Comparison of ENCODE assay signal across 14 cellular contexts in the genomic region with DNA sequence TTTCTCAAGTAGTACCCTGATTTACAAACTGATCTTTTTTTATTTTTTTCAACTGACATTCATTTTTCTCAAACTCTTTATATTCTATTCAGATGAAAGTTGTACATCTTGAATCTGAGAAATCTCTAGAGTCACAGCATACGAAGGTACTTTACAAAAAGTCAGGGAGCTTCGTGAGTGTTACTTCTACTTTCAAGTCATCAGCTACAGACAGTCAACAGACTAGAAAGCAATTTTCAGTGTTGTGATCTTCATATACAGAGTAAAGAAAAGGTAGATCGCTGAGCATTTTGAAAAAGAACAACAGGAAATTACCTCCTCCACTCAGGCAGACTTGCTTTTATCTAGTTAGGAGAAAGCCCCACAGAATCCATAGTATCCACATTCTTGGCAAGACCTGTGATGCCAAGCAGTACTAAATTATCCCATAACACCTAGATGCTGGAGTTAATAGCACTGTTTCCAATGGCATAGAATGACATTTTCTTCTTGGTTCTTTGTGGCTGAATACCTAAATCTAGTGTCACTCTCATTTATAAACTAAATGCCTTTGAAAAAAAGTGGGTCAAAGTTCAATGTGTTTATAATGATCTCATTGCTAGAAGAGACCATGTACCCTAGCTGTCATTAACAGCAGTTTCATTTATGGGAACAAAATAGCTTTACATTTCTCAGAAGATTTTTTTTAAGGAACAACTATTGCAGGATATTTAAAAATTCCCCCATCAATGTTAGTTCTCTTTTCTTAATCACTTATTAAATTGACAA. TPM values are rescaled to one million over a fixed set of nuclear protein-coding genes. Genes with fewer than 3 reads are reported as not detected.
DNase-seq lines count a peak whose midpoint lies in the region; ATAC-seq, FAIRE-seq and TF ChIP-seq lines count a peak whose summit lies in the region.
"Had no signal": no experiment of that assay in that cellular context is flagged by ENCODE, and none has a peak within 500 bp of the region (broad histone marks: within the 10 kb centered on the region; RNA-seq: fewer than 3 reads in every experiment).

No MANE protein-coding gene starts in this region.

- H3K27ac ChIP-seq in thyroid gland (no peak overlapping the region), HepG2 (ENCODE audit: extremely low read length, insufficient read depth, low read length) (no peak overlapping the region)
- H3K27ac ChIP-seq: stomach had no signal

- ATAC-seq in GM18511 (IDR thresholded peaks at IDR 0.05; ENCODE audit: unreplicated experiment) = peak; percentile 78
- peak; percentile 88 for ATAC-seq in GM19324 (IDR thresholded peaks at IDR 0.05; ENCODE audit: low FRiP score, unreplicated experiment)
- peak; percentile 73 for ATAC-seq in HG02938 (IDR thresholded peaks at IDR 0.05; ENCODE audit: unreplicated experiment)
- ATAC-seq in activated naive CD4-positive, alpha-beta T cell treated with anti-CD3 and anti-CD28 coated beads, Interleukin-2, amount 50 U/mL, for 72 hours = peak; percentile 67 to 93
- no peak for ATAC-seq in effector memory CD8-positive, alpha-beta T cell (replicated peaks)
- ATAC-seq in Right ventricle myocardium inferior = no peak
- no peak for ATAC-seq in HepG2

- no peak overlapping the region for H3K4me2 ChIP-seq in HepG2 (ENCODE audit: low read depth, low read length)

- H3K4me1 Mint-ChIP-seq in effector memory CD8-positive, alpha-beta T cell (ENCODE audit: low read depth in 2 of 2) = peaks cover 3 to 9% of the 10 kb centered on the region in 2 donors

- CTCF ChIA-PET in HepG2 (lab: Yijun Ruan, JAX; ENCODE audit: low intra/inter-chr PET ratio, low total read pairs) = no interaction called here

- peaks cover 11 to 25% of the 10 kb centered on the region in 2 donors for H3K27me3 Mint-ChIP-seq in effector memory CD8-positive, alpha-beta T cell

- TF ChIP-seq CTCF in thyroid gland (IDR thresholded peaks at IDR 0.05) (no peak), HepG2 (CRISPR knock-in tag; IDR thresholded peaks at IDR 0.05) (no peak)

- H3K9me3 Mint-ChIP-seq in activated naive CD4-positive, alpha-beta T cell treated with anti-CD3 and anti-CD28 coated beads, Interleukin-2, amount 50 U/mL, for 72 hours = no peaks in the 10 kb centered on the region
- no peaks in the 10 kb centered on the region for H3K9me3 Mint-ChIP-seq in effector memory CD8-positive, alpha-beta T cell
- H3K9me3 Mint-ChIP-seq: IgD-negative memory B cell had no signal

- no peaks in the 10 kb centered on the region for H4K20me1 ChIP-seq in HepG2 (ENCODE audit: insufficient read depth, low read length)

- no peaks in the 10 kb centered on the region for H3K27me3 ChIP-seq in thyroid gland
- H3K27me3 ChIP-seq in HepG2 (ENCODE audit: control insufficient read depth in 1 of 2, insufficient read depth in 2 of 2, low read length in 2 of 2) = no peaks in the 10 kb centered on the region

- TF ChIP-seq POLR2A in thyroid gland (IDR thresholded peaks at IDR 0.05) = no peak
- TF ChIP-seq POLR2A in HepG2 (IDR thresholded peaks at IDR 0.05; ENCODE audit: insufficient read depth in 1 of 2, low read depth in 2 of 2, low read length in 2 of 2) = no peak

- H3K9me3 ChIP-seq in thyroid gland = no peaks in the 10 kb centered on the region
- H3K9me3 ChIP-seq in HepG2 (ENCODE audit: low read length) = no peaks in the 10 kb centered on the region
- H3K9me3 ChIP-seq: stomach had no signal

- H3K27ac Mint-ChIP-seq in activated naive CD4-positive, alpha-beta T cell treated with anti-CD3 and anti-CD28 coated beads, Interleukin-2, amount 50 U/mL, for 72 hours = peak overlapping the region; percentile 6 to 62
- H3K27ac Mint-ChIP-seq in effector memory CD8-positive, alpha-beta T cell = no peak overlapping the region

- intact Hi-C loops in Right ventricle myocardium inferior (cut with DNase I) (no loop called here), thyroid gland (cut with DNase I) (no loop called here), HepG2 (cut with micrococcal nuclease; ENCODE audit: unreplicated experiment) (no loop called here)

- no TSS peak for BruUV-seq in HepG2 (replicated peaks; lab: Mats Ljungman, UMichigan)

- no peak overlapping the region for H2AFZ ChIP-seq in HepG2 (ENCODE audit: low read length)

- no peak overlapping the region for H3K4me3 Mint-ChIP-seq in effector memory CD8-positive, alpha-beta T cell
- H3K4me3 Mint-ChIP-seq: IgD-negative memory B cell had no signal

- WGBS in thyroid gland, 2 donors = 43 to 55% methylated on average over 3 of the region's 3 CpGs
- under 1% methylated on average over 3 of the region's 3 CpGs for WGBS in HepG2 (ENCODE audit: low lambda C conversion rate)

- no peaks in the 10 kb centered on the region for H3K36me3 Mint-ChIP-seq in activated naive CD4-positive, alpha-beta T cell treated with anti-CD3 and anti-CD28 coated beads, Interleukin-2, amount 50 U/mL, for 72 hours
- no peaks in the 10 kb centered on the region for H3K36me3 Mint-ChIP-seq in effector memory CD8-positive, alpha-beta T cell (ENCODE audit: insufficient read depth)
- H3K36me3 Mint-ChIP-seq: IgD-negative memory B cell had no signal

- H3K79me2 ChIP-seq in HepG2 (ENCODE audit: insufficient read depth, low read length) = no peaks in the 10 kb centered on the region

- POLR2A ChIA-PET in HepG2 (lab: Yijun Ruan, JAX) = no interaction called here

- TF ChIP-seq RAD21 in HepG2 (CRISPR knock-in tag; IDR thresholded peaks at IDR 0.05) = no peak

- FAIRE-seq in HepG2 (lab: Jason Lieb, UNC) = no peak

- no peak for DNase-seq in activated naive CD4-positive, alpha-beta T cell treated with anti-CD3 and anti-CD28 coated beads, Interleukin-2, amount 50 U/mL, for 72 hours (ENCODE audit: low spot score in 2 of 2)
- no peak for DNase-seq in effector memory CD8-positive, alpha-beta T cell
- DNase-seq in Right ventricle myocardium inferior (ENCODE audit: missing footprints) = no peak
- no peak for DNase-seq in thyroid gland
- DNase-seq in HepG2 (ENCODE audit: low spot score) = no peak
- DNase-seq: caudate nucleus; NCI-H1694 treated with DMSO at 0.1 percent for 48 hours; posterior cingulate gyrus; stimulated activated CD4-positive, alpha-beta T cell treated with anti-CD3 and anti-CD28 coated beads, Interleukin-1b, Interleukin-23, amount 100 ng/mL, for 48 hours; stomach had no signal

- no peaks in the 10 kb centered on the region for H3K36me3 ChIP-seq in thyroid gland
- no peaks in the 10 kb centered on the region for H3K36me3 ChIP-seq in HepG2 (replicated peaks in 1 of 2; ENCODE audit: control insufficient read depth in 1 of 2, insufficient read depth in 2 of 2, low read length in 2 of 2)
- H3K36me3 ChIP-seq: stomach had no signal

- H3K4me1 ChIP-seq in thyroid gland (no peaks in the 10 kb centered on the region), HepG2 (ENCODE audit: insufficient read depth, low read length) (no peaks in the 10 kb centered on the region)
- H3K4me1 ChIP-seq: stomach had no signal

- TF ChIP-seq EP300 in HepG2 (IDR thresholded peaks at IDR 0.05; ENCODE audit: low read depth in 2 of 2, low read length in 2 of 2) = no peak
- no peak for TF ChIP-seq EP300 in HepG2 (CRISPR knock-in tag; IDR thresholded peaks at IDR 0.05; ENCODE audit: borderline replicate concordance)

- in situ Hi-C loops in HepG2 (cut with HindIII; ENCODE audit: extremely low pct_ligation_motif_present, low pct_unique_long_range_greater_than_20kb) = no loop called here

- H3K4me3 ChIP-seq in thyroid gland (replicated peaks in 1 of 3) (no peak overlapping the region), HepG2 (replicated peaks in 1 of 3; ENCODE audit: insufficient read depth in 1 of 3, low read depth in 2 of 3, low read length in 3 of 3) (no peak overlapping the region)
- H3K4me3 ChIP-seq: stomach had no signal

- no peak overlapping the region for H3K9ac ChIP-seq in HepG2 (ENCODE audit: insufficient read depth, low read depth, low read length)

TF ChIP-seq in HepG2, 621 proteins besides CTCF, POLR2A, EP300 and RAD21 (continues in another document):
- TF ChIP-seq, protein P1, sequence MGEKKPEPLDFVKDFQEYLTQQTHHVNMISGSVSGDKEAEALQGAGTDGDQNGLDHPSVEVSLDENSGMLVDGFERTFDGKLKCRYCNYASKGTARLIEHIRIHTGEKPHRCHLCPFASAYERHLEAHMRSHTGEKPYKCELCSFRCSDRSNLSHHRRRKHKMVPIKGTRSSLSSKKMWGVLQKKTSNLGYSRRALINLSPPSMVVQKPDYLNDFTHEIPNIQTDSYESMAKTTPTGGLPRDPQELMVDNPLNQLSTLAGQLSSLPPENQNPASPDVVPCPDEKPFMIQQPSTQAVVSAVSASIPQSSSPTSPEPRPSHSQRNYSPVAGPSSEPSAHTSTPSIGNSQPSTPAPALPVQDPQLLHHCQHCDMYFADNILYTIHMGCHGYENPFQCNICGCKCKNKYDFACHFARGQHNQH (CRISPR knock-in tag; IDR thresholded peaks at IDR 0.05) = no peak
- no peak for TF ChIP-seq GTF2F1 (IDR thresholded peaks at IDR 0.05; ENCODE audit: low read length)
- no peak for TF ChIP-seq GTF3A (CRISPR knock-in tag; conservative IDR thresholded peaks at IDR 0.05)

RNA-seq across cellular contexts. Expression of a gene that starts 12.0 kb away (rescaled TPM):
- total RNA-seq in activated naive CD4-positive, alpha-beta T cell treated with anti-CD3 and anti-CD28 coated beads, Interleukin-2, amount 50 U/mL, for 72 hours = 10 to 100 TPM; 26.4 to 33.5 TPM
- total RNA-seq in Right ventricle myocardium inferior (20.1 TPM), thyroid gland (10 to 100 TPM; 27.1 to 61.6 (median 36.2) TPM), HepG2 (2016; rRNA removed; fragmentation: Illumina TruSeq; extraction: Trizol) (12.7 and 13.7 TPM in 2 replicates)
- total RNA-seq in HepG2 (2016; cell fraction: cytosol; rRNA removed; fragmentation: Illumina TruSeq; extraction: Trizol; ENCODE audit: low read depth) = 3.6 and 6.0 TPM in 2 replicates
- 12.3 and 16.2 TPM in 2 replicates for total RNA-seq in HepG2 (2016; cell fraction: insoluble cytoplasmic fraction; rRNA removed; fragmentation: Illumina TruSeq; extraction: Trizol)
- total RNA-seq in HepG2 (2016; cell fraction: membrane; rRNA removed; fragmentation: Illumina TruSeq; extraction: Trizol) = 8.6 and 10.9 TPM in 2 replicates
- total RNA-seq in HepG2 (2016; cell fraction: nucleus; rRNA removed; fragmentation: Illumina TruSeq; extraction: Trizol) = 19.8 and 22.2 TPM in 2 replicates
- polyA plus RNA-seq in HepG2 (2011; rRNA removed) = 5.3 and 7.1 TPM in 2 replicates
- 2.1 and 4.5 TPM in 2 replicates for polyA plus RNA-seq in HepG2 (2011; cell fraction: cytosol; rRNA removed)
- 11.8 and 13.5 TPM in 2 replicates for polyA plus RNA-seq in HepG2 (2011; cell fraction: nucleus; rRNA removed)
- polyA plus RNA-seq in HepG2 (2012) = 5.5 and 7.3 TPM in 2 replicates
- 0.34 and 0.62 TPM in 2 replicates for polyA plus RNA-seq in HepG2 (2016; cell fraction: cytosol; fragmentation: Illumina TruSeq; extraction: Trizol; ENCODE audit: low read depth)
- polyA plus RNA-seq in HepG2 (2016; cell fraction: insoluble cytoplasmic fraction; fragmentation: Illumina TruSeq; extraction: Trizol; ENCODE audit: low read depth) = 8.3 and 8.5 TPM in 2 replicates
- polyA plus RNA-seq in HepG2 (2016; cell fraction: membrane; fragmentation: Illumina TruSeq; extraction: Trizol; ENCODE audit: low read depth) = 1.1 and 1.2 TPM in 2 replicates
- polyA plus RNA-seq in HepG2 (2016; cell fraction: nucleus; fragmentation: Illumina TruSeq; extraction: Trizol; ENCODE audit: insufficient read depth, low read depth) = 21.9 and 22.5 TPM in 2 replicates
- polyA minus RNA-seq in HepG2 (2011; rRNA and poly(A)+ RNA removed; ENCODE audit: low replicate concordance) = 5.9 and 15.6 TPM in 2 replicates
- polyA minus RNA-seq in HepG2 (2011; cell fraction: cytosol; rRNA and poly(A)+ RNA removed) = 10.8 and 14.6 TPM in 2 replicates
- polyA minus RNA-seq in HepG2 (2011; cell fraction: nucleus; rRNA and poly(A)+ RNA removed) = 62.7 and 74.1 TPM in 2 replicates

Comparison
In these comparisons a context has a peak if more than half of its experiments do, and no peak if none do; other contexts are left out.
1. ATAC-seq: peak in GM18511 (single experiment), GM19324 (single experiment), HG02938 (single experiment) and activated naive CD4-positive, alpha-beta T cell treated with anti-CD3 and anti-CD28 coated beads, Interleukin-2, amount 50 U/mL, for 72 hours (2 of 2); none in effector memory CD8-positive, alpha-beta T cell (single experiment), Right ventricle myocardium inferior (single experiment) and HepG2 (single experiment).
2. H3K27ac Mint-ChIP-seq: peak in activated naive CD4-positive, alpha-beta T cell treated with anti-CD3 and anti-CD28 coated beads, Interleukin-2, amount 50 U/mL, for 72 hours (2 of 2); none in effector memory CD8-positive, alpha-beta T cell (0 of 2).